Comparison of ENCODE assay signal across 1 cellular context in the genomic region with DNA sequence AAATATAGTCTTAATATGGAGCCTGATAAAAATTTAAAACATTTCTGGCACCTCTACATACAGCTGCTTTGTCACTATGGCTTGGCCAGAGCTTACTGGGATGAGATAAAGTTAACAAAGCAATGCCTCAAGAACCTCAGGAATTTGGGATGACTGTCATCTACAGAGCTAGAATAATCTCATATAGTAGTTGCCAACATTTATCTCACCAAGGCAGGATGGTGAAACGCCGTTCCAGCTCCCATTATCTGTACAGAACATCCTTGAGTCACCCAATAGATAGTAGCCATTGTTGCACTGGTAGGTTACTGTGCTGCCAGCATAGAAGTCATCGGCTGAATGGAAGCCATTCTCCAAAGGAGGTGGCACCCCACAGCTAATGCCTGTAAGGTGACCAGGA.
TF ChIP-seq lines count a peak whose summit lies in the region.

No MANE protein-coding gene starts in this region.

TF ChIP-seq in K562, 482 proteins besides CTCF, POLR2A, EP300 and RAD21 (continued from another document and continues in another):
- TF ChIP-seq, protein P1, sequence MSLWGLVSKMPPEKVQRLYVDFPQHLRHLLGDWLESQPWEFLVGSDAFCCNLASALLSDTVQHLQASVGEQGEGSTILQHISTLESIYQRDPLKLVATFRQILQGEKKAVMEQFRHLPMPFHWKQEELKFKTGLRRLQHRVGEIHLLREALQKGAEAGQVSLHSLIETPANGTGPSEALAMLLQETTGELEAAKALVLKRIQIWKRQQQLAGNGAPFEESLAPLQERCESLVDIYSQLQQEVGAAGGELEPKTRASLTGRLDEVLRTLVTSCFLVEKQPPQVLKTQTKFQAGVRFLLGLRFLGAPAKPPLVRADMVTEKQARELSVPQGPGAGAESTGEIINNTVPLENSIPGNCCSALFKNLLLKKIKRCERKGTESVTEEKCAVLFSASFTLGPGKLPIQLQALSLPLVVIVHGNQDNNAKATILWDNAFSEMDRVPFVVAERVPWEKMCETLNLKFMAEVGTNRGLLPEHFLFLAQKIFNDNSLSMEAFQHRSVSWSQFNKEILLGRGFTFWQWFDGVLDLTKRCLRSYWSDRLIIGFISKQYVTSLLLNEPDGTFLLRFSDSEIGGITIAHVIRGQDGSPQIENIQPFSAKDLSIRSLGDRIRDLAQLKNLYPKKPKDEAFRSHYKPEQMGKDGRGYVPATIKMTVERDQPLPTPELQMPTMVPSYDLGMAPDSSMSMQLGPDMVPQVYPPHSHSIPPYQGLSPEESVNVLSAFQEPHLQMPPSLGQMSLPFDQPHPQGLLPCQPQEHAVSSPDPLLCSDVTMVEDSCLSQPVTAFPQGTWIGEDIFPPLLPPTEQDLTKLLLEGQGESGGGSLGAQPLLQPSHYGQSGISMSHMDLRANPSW (CRISPR knock-in tag; IDR thresholded peaks at IDR 0.05), result no peak
- TF ChIP-seq CTBP1 (IDR thresholded peaks at IDR 0.05; ENCODE audit: borderline replicate concordance) (no peak; the same call in 1 of the 2 replicates), SRSF3 (IDR thresholded peaks at IDR 0.05; ENCODE audit: insufficient read depth, low read length) (no peak), ZBTB2 (IDR thresholded peaks at IDR 0.05) (no peak), ZNF561 (CRISPR knock-in tag; conservative IDR thresholded peaks at IDR 0.05) (no peak), ZNF146 (CRISPR knock-in tag; IDR thresholded peaks at IDR 0.05; ENCODE audit: unreplicated experiment) (no peak), PTBP1 (IDR thresholded peaks at IDR 0.05; ENCODE audit: low read depth, low read length) (no peak), CREBBP (IDR thresholded peaks at IDR 0.05; ENCODE audit: low read depth, low read length) (no peak), NCOA6 (IDR thresholded peaks at IDR 0.05) (no peak), ZNF586 (CRISPR knock-in tag; conservative IDR thresholded peaks at IDR 0.05) (no peak), ZNF175 (CRISPR knock-in tag; IDR thresholded peaks at IDR 0.05; ENCODE audit: low read depth) (no peak), MECOM (CRISPR knock-in tag; IDR thresholded peaks at IDR 0.05) (no peak), SMARCB1 (IDR thresholded peaks at IDR 0.05; ENCODE audit: insufficient read length, low read depth) (no peak), MTA1 (IDR thresholded peaks at IDR 0.05; ENCODE audit: borderline replicate concordance) (no peak), MTA2 (IDR thresholded peaks at IDR 0.05; ENCODE audit: low read depth) (peak; percentile 44), ZHX1 (conservative IDR thresholded peaks at IDR 0.05; ENCODE audit: low read length) (no peak), SNRNP70 (optimal IDR thresholded peaks at IDR 0.05; ENCODE audit: low read depth, low read length) (no peak), NCOA1 (IDR thresholded peaks at IDR 0.05; ENCODE audit: low read depth) (no peak), CREB3 (tag; conservative IDR thresholded peaks at IDR 0.05; ENCODE audit: low read depth) (no peak), POLR2AphosphoS5 (IDR thresholded peaks at IDR 0.05; ENCODE audit: control insufficient read depth, insufficient read depth, low read depth, low read length) (peak; percentile 57; the same call in 1 of the 2 replicates), ZNF696 (CRISPR knock-in tag; conservative IDR thresholded peaks at IDR 0.05) (no peak), SMARCA5 (IDR thresholded peaks at IDR 0.05) (no peak), SIX5 (IDR thresholded peaks at IDR 0.05; ENCODE audit: borderline replicate concordance in 1 of 2, insufficient read depth in 1 of 2, low read depth in 1 of 2, low read length in 2 of 2) (no peak), CREB3L1 (IDR thresholded peaks at IDR 0.05; ENCODE audit: borderline replicate concordance, low read depth) (no peak), ZNF699 (CRISPR knock-in tag; IDR thresholded peaks at IDR 0.05; ENCODE audit: insufficient replicate concordance) (no peak), ZNF143 (CRISPR knock-in tag; IDR thresholded peaks at IDR 0.05) (no peak), CREB1 (IDR thresholded peaks at IDR 0.05) (no peak), CREB1 (CRISPR knock-in tag; IDR thresholded peaks at IDR 0.05) (no peak), SIN3B (IDR thresholded peaks at IDR 0.05; ENCODE audit: low read depth) (no peak), CHD7 (IDR thresholded peaks at IDR 0.05; ENCODE audit: low read depth, low read length) (no peak)
- TF ChIP-seq, protein P2, sequence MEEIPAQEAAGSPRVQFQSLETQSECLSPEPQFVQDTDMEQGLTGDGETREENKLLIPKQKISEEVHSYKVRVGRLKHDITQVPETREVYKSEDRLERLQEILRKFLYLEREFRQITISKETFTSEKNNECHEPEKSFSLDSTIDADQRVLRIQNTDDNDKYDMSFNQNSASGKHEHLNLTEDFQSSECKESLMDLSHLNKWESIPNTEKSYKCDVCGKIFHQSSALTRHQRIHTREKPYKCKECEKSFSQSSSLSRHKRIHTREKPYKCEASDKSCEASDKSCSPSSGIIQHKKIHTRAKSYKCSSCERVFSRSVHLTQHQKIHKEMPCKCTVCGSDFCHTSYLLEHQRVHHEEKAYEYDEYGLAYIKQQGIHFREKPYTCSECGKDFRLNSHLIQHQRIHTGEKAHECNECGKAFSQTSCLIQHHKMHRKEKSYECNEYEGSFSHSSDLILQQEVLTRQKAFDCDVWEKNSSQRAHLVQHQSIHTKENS (CRISPR knock-in tag; IDR thresholded peaks at IDR 0.05), result no peak
- TF ChIP-seq, protein P3, sequence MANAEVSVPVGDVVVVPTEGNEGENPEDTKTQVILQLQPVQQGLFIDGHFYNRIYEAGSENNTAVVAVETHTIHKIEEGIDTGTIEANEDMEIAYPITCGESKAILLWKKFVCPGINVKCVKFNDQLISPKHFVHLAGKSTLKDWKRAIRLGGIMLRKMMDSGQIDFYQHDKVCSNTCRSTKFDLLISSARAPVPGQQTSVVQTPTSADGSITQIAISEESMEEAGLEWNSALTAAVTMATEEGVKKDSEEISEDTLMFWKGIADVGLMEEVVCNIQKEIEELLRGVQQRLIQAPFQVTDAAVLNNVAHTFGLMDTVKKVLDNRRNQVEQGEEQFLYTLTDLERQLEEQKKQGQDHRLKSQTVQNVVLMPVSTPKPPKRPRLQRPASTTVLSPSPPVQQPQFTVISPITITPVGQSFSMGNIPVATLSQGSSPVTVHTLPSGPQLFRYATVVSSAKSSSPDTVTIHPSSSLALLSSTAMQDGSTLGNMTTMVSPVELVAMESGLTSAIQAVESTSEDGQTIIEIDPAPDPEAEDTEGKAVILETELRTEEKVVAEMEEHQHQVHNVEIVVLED (CRISPR knock-in tag; IDR thresholded peaks at IDR 0.05), result no peak
